In the genomic region with DNA sequence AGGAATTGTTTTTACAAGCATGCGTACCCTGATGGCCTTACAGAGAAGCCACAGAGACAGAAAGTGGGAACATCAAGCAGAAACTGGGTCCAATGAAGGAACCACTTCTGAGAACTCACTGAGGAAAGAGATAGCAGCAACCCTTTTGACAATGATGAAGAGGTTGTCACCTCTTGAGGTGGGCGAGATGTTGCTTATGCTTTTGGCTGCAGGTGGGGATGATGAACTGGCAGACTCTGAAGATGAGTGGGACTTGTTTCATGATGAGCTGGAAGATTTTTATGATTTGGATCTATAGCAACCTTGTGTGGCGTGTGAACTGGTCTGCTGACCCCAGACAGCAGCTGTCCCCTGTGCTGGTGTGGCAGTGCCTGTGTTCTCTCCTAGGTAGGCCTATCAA, we compare ENCODE assay signal across 25 cellular contexts.
"Had no signal": no experiment of that assay in that cellular context is flagged by ENCODE, and none has a peak within 500 bp of the region (broad histone marks: within the 10 kb centered on the region; RNA-seq: fewer than 3 reads in every experiment).

No MANE protein-coding gene starts in this region.

- H3K4me1 ChIP-seq: stomach, suprapubic skin, testis, thyroid gland, tibial artery, tibial nerve, transverse colon, upper lobe of left lung, upper lobe of right lung, uterus, vagina had no signal

- H3K4me3 ChIP-seq: stomach, suprapubic skin, testis, thoracic aorta, thyroid gland, tibial artery, tibial nerve, transverse colon, upper lobe of left lung, upper lobe of right lung, uterus, vagina had no signal

- H3K27me3 ChIP-seq: stomach, suprapubic skin, testis, thyroid gland, tibial artery, tibial nerve, transverse colon, upper lobe of left lung, upper lobe of right lung, uterus, vagina had no signal

- H3K9me3 ChIP-seq: suprapubic skin, testis, thyroid gland, transverse colon, upper lobe of right lung, uterus, vagina had no signal

- H3K36me3 ChIP-seq: thyroid gland, transverse colon, upper lobe of right lung, uterus, vagina had no signal

- DNase-seq: stimulated activated CD4-positive, alpha-beta T cell treated with anti-CD3 and anti-CD28 coated beads, Interleukin-2, amount 100 ng/mL, for 48 hours; stimulated activated CD4-positive, alpha-beta T cell treated with anti-CD3 and anti-CD28 coated beads, Interleukin-4, amount 100 ng/mL, for 1 hour; stimulated activated CD4-positive, alpha-beta T cell treated with anti-CD3 and anti-CD28 coated beads, Interleukin-4, amount 100 ng/mL, for 24 hours; stimulated activated CD4-positive, alpha-beta T cell treated with anti-CD3 and anti-CD28 coated beads, Interleukin-4, amount 100 ng/mL, for 4 hours; stimulated activated CD8-positive, alpha-beta memory T cell treated with anti-CD3 and anti-CD28 coated beads, Interleukin-4, amount 100 ng/mL, for 48 hours; stimulated activated naive B cell treated with anti-CD40 and anti-IgM and Interleukin-4, amounts not matched to agents 10 μg/mL and 1 μg/mL and 100 μg/mL, for 72 hours; stimulated activated naive CD4-positive, alpha-beta T cell; stimulated activated naive CD4-positive, alpha-beta T cell treated with Interleukin-2 at 50 U/mL for 16 hours; stimulated activated naive CD8-positive, alpha-beta T cell treated with anti-CD3 and anti-CD28 coated beads, Interleukin-15, amount 100 ng/mL, for 72 hours; stimulated activated naive CD8-positive, alpha-beta T cell treated with anti-CD3 and anti-CD28 coated beads, Interleukin-15, Interleukin-2, amounts not matched to agents 100 U/mL and 50 U/mL, for 24 hours; stomach; substantia nigra; testis; thyroid gland; tibial artery; transverse colon; trophoblast cell; upper lobe of left lung; upper lobe of right lung; uterus had no signal

- FAIRE-seq: urothelium cell line had no signal

- H3K27ac ChIP-seq: stomach, suprapubic skin, testis, thoracic aorta, thyroid gland, tibial artery, tibial nerve, transverse colon, upper lobe of left lung, upper lobe of right lung, uterus, vagina had no signal
